Comparison of ENCODE assay signal across 1 cellular context in the genomic region with DNA sequence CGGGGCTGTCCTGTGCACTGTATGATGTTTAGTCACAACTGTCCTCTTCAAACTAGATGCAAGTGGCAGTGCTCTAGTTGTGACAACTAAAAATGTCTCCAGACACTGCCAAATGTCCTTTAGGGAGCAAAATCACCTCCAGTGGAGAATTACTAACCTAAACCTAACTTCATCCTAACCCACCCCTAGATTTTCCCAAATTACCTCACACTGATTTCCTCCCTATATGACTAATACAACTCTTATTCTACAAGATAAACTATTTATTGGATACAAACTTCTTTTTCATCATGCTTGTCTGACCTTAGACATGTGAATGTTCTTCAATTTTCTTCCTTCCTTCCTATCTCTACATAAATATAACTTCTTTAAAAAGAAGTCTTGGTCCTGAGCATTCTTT.
TF ChIP-seq lines count a peak whose summit lies in the region.

No MANE protein-coding gene starts in this region.

TF ChIP-seq in HEK293T, 16 proteins besides CTCF, POLR2A, EP300 and RAD21:
- TF ChIP-seq SP1 (IDR thresholded peaks at IDR 0.05) (no peak), BHLHE40 (IDR thresholded peaks at IDR 0.05; ENCODE audit: borderline replicate concordance) (no peak), HDGF (IDR thresholded peaks at IDR 0.05; ENCODE audit: borderline replicate concordance) (no peak), ZNF384 (IDR thresholded peaks at IDR 0.05) (no peak), ARNT (IDR thresholded peaks at IDR 0.05) (no peak), NFRKB (IDR thresholded peaks at IDR 0.05) (no peak), FOXK2 (IDR thresholded peaks at IDR 0.05) (no peak), FOXM1 (IDR thresholded peaks at IDR 0.05; ENCODE audit: borderline replicate concordance) (no peak), SUZ12 (IDR thresholded peaks at IDR 0.05) (no peak), FOXA1 (IDR thresholded peaks at IDR 0.05) (no peak), TARDBP (IDR thresholded peaks at IDR 0.05) (no peak), CTBP1 (IDR thresholded peaks at IDR 0.05; ENCODE audit: borderline replicate concordance) (no peak), L3MBTL2 (conservative IDR thresholded peaks at IDR 0.05) (no peak)
- TF ChIP-seq, protein P1, sequence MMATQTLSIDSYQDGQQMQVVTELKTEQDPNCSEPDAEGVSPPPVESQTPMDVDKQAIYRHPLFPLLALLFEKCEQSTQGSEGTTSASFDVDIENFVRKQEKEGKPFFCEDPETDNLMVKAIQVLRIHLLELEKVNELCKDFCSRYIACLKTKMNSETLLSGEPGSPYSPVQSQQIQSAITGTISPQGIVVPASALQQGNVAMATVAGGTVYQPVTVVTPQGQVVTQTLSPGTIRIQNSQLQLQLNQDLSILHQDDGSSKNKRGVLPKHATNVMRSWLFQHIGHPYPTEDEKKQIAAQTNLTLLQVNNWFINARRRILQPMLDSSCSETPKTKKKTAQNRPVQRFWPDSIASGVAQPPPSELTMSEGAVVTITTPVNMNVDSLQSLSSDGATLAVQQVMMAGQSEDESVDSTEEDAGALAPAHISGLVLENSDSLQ (IDR thresholded peaks at IDR 0.05): no peak
